In genomic region chr13:111153279-111153976, GRCh38 we compare ENCODE assay signal across 8 cellular contexts. TPM values are rescaled to one million over a fixed set of nuclear protein-coding genes. Genes with fewer than 3 reads are reported as not detected.
DNase-seq lines count a peak whose midpoint lies in the region; ATAC-seq and TF ChIP-seq lines count a peak whose summit lies in the region.

No MANE protein-coding gene starts in this region.

- peak; percentile 87 for ATAC-seq in GM18868 (IDR thresholded peaks at IDR 0.05; ENCODE audit: unreplicated experiment)
- ATAC-seq in HG03103 (IDR thresholded peaks at IDR 0.05; ENCODE audit: low read depth, unreplicated experiment) = peak; percentile 88

- peaks cover 43% of the 10 kb centered on the region for H3K79me2 ChIP-seq in mammary epithelial cell (ENCODE audit: insufficient read depth, low read length)
- H3K79me2 ChIP-seq in smooth muscle cell (ENCODE audit: low read depth) = peaks cover 45% of the 10 kb centered on the region

- DNase-seq in AG04449 (ENCODE audit: low read depth, low spot score) (peak; percentile 42), NCI-H2171 treated with DMSO at 0.1 percent for 48 hours (lab: John Stamatoyannopoulos, UW) (peak; percentile 91), WERI-Rb-1 (peak; percentile 98), mammary epithelial cell (peak; percentile 90), iPS-NIHi7 (ENCODE audit: extremely low spot score) (peak; percentile 96), smooth muscle cell (lab: John Stamatoyannopoulos, UW; ENCODE audit: unreplicated experiment) (peak; percentile 86)

- peak overlapping the region; percentile 84 for H3K4me3 ChIP-seq in AG04449 (ENCODE audit: low read depth, low read length)
- H3K4me3 ChIP-seq in WERI-Rb-1 (ENCODE audit: low read depth, low read length) = peak overlapping the region; percentile 87
- H3K4me3 ChIP-seq in mammary epithelial cell (replicated peaks in 1 of 3; ENCODE audit: insufficient read depth in 1 of 3, low read depth in 2 of 3, low read length in 3 of 3) = peak overlapping the region; percentile 54 to 87 (median 81)
- peak overlapping the region; percentile 75 for H3K4me3 ChIP-seq in smooth muscle cell

- WGBS in mammary epithelial cell (ENCODE audit: low coverage, missing lambda C conversion rate) = 2% methylated on average over 11 of the region's 84 CpGs
- 1% methylated on average over 65 of the region's 84 CpGs for whole genome bisulfite sequencing in smooth muscle cell (ENCODE audit: low lambda C conversion rate)

- H3K4me1 ChIP-seq in mammary epithelial cell (ENCODE audit: insufficient read depth, low read length) (peaks cover 14% of the 10 kb centered on the region), smooth muscle cell (ENCODE audit: low read depth) (peaks cover 16% of the 10 kb centered on the region)

- no TSS peak for BruUV-seq in mammary epithelial cell (replicated peaks; lab: Mats Ljungman, UMichigan)

- CTCF ChIA-PET in AG04449 (lab: Yijun Ruan, JAX) = interaction anchor here (1.0 to 3.4 kb wide), 3 partner anchors 50 to 85 kb away, joined by 3 to 13 read pairs (median 4); no protein-coding TSS in a partner anchor
- CTCF ChIA-PET in mammary epithelial cell (lab: Charles Lee; ENCODE audit: low non-redundant PET) = no interaction called here

- peak overlapping the region; percentile 94 for H2AFZ ChIP-seq in mammary epithelial cell (ENCODE audit: low read depth, low read length)
- peak overlapping the region; percentile 87 for H2AFZ ChIP-seq in smooth muscle cell (ENCODE audit: low read depth)

- peak; percentile 42 for TF ChIP-seq CTCF in AG04449 (IDR thresholded peaks at IDR 0.05; ENCODE audit: insufficient read depth, low read length, missing control alignments)
- TF ChIP-seq CTCF in WERI-Rb-1 (IDR thresholded peaks at IDR 0.05; ENCODE audit: low read depth, low read length) = no peak; the same call in none of the 2 replicates
- peak in 1 of 2 donors; percentile 31 for TF ChIP-seq CTCF in mammary epithelial cell (conservative IDR thresholded peaks at IDR 0.05 in 1 of 2, IDR thresholded peaks at IDR 0.05 in 1 of 2; ENCODE audit: extremely low read depth in 1 of 2, insufficient read depth in 1 of 2, low read depth in 1 of 2, low read length in 2 of 2)
- peak; percentile 11 for TF ChIP-seq CTCF in smooth muscle cell (IDR thresholded peaks at IDR 0.05; ENCODE audit: borderline replicate concordance, insufficient read depth, poor library complexity, severe bottlenecking)

- no peaks in the 10 kb centered on the region for H3F3A ChIP-seq in smooth muscle cell (ENCODE audit: low read depth)

- intact Hi-C loops in mammary epithelial cell (cut with micrococcal nuclease) = loop anchor here (2.0 kb wide), 2 partner anchors 41 to 69 kb away; no protein-coding TSS in a partner anchor

- dilution Hi-C loops in mammary epithelial cell (cut with HindIII; ENCODE audit: low sequenced_read_pairs) = no loop called here

- H3K9ac ChIP-seq in mammary epithelial cell (ENCODE audit: insufficient read depth, low read length) = peak overlapping the region; percentile 89
- peak overlapping the region; percentile 98 for H3K9ac ChIP-seq in smooth muscle cell (ENCODE audit: low read depth)

- peak overlapping the region; percentile 92 for H3K27ac ChIP-seq in WERI-Rb-1
- peak overlapping the region; percentile 86 for H3K27ac ChIP-seq in mammary epithelial cell (ENCODE audit: insufficient read depth, low read depth, low read length)
- peak overlapping the region; percentile 97 for H3K27ac ChIP-seq in smooth muscle cell (ENCODE audit: low read depth)

- in situ Hi-C loops in mammary epithelial cell (cut with MboI; ENCODE audit: low sequenced_read_pairs in 2 of 2) = no loop called here

- POLR2A ChIA-PET in AG04449 (lab: Yijun Ruan, JAX) = interaction anchor here (0.6 kb wide), 1 partner anchor 103 kb away, joined by 3 read pairs; no protein-coding TSS in a partner anchor

- H3K9me3 ChIP-seq in WERI-Rb-1 (ENCODE audit: severe bottlenecking) (no peaks in the 10 kb centered on the region), mammary epithelial cell (replicated peaks; ENCODE audit: insufficient read depth, low read length) (no peaks in the 10 kb centered on the region), smooth muscle cell (replicated peaks; ENCODE audit: low read depth) (no peaks in the 10 kb centered on the region)

- no peaks in the 10 kb centered on the region for H4K20me1 ChIP-seq in mammary epithelial cell (ENCODE audit: insufficient read depth, low read length)
- peaks cover 23% of the 10 kb centered on the region for H4K20me1 ChIP-seq in smooth muscle cell (ENCODE audit: low read depth)

- peak overlapping the region; percentile 96 for H3K4me2 ChIP-seq in mammary epithelial cell (ENCODE audit: insufficient read depth, low read depth, low read length)
- peak overlapping the region; percentile 90 for H3K4me2 ChIP-seq in smooth muscle cell

- peaks cover 4% of the 10 kb centered on the region; the same call in 1 of the 2 replicates for H3K36me3 ChIP-seq in WERI-Rb-1
- no peaks in the 10 kb centered on the region for H3K36me3 ChIP-seq in mammary epithelial cell (ENCODE audit: insufficient read depth, low read length)
- H3K36me3 ChIP-seq in smooth muscle cell (ENCODE audit: low read depth) = no peaks in the 10 kb centered on the region

- peaks cover 28% of the 10 kb centered on the region for H3K27me3 ChIP-seq in WERI-Rb-1 (ENCODE audit: insufficient read depth, low read depth, severe bottlenecking)
- H3K27me3 ChIP-seq in mammary epithelial cell (ENCODE audit: insufficient read depth, low read length) = no peaks in the 10 kb centered on the region
- peaks cover 23% of the 10 kb centered on the region for H3K27me3 ChIP-seq in smooth muscle cell (ENCODE audit: low read depth)

RNA-seq across cellular contexts. Expression of gene ARHGEF7, which starts 38.3 kb away (rescaled TPM):
- total RNA-seq in mammary epithelial cell = 10 to 100 TPM; 30.0 to 43.5 TPM
- 20.6 TPM for polyA plus RNA-seq in mammary epithelial cell
- polyA minus RNA-seq in mammary epithelial cell = 48.2 TPM
- 21.9 and 32.4 TPM in 2 replicates for total RNA-seq in smooth muscle cell
- polyA plus RNA-seq in smooth muscle cell = 13.8 and 23.6 TPM in 2 replicates

Comparison
In these comparisons a context has a peak if more than half of its experiments do, and no peak if none do; other contexts are left out.
1. Peak in every context shown above with its lines: DNase-seq, ATAC-seq, H3K4me3 ChIP-seq and H3K27ac ChIP-seq.
2. DNase-seq: peak in every context shown above with its lines; median percentile 98 in WERI-Rb-1; 96 in iPS-NIHi7; 91 in NCI-H2171 treated with DMSO at 0.1 percent for 48 hours; 90 in mammary epithelial cell; 86 in smooth muscle cell; 42 in AG04449.